17 cellular contexts compared by ENCODE assay signal in the genomic region with DNA sequence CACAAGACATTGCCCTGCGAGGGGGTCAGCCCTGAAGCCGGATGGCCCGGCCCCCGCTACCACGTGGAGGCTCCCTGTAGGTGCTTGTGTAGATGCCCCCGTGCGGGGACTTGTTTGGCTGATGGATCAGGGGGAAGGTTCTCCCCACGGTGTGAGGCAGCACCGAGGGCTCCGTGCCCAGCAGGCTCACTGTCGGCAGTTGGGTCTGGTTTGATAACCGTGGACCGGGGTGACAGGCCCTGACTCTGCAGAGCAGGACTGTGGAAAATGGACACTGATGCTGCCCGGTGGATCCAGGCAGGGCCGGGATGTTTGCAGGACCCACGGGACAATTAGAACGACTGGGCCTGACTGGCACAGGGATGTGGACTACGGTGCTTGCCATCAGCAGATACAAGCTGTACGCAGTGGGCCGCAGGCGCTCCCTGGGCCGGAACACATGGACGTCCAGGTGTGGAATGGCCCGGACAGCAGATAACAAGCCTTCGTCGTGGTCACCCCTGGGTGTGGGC. TPM values are rescaled to one million over a fixed set of nuclear protein-coding genes. Genes with fewer than 3 reads are reported as not detected.
DNase-seq lines count a peak whose midpoint lies in the region; ATAC-seq and TF ChIP-seq lines count a peak whose summit lies in the region.
"Had no signal": no experiment of that assay in that cellular context is flagged by ENCODE, and none has a peak within 500 bp of the region (broad histone marks: within the 10 kb centered on the region; RNA-seq: fewer than 3 reads in every experiment).

No MANE protein-coding gene starts in this region.

- H3K4me1 Mint-ChIP-seq in stimulated activated naive B cell treated with anti-CD40 and anti-IgM and Interleukin-4, amounts not matched to agents 10 μg/mL and 1 μg/mL and 100 μg/mL, for 72 hours = peaks cover 52 to 63% of the 10 kb centered on the region in 2 donors

- DNase-seq in PC-9 (no peak), lower lobe of right lung (no peak), GDM1 (lab: John Stamatoyannopoulos, UW) (no peak), DMS114 treated with DMSO at 0.1 percent for 48 hours (lab: John Stamatoyannopoulos, UW; ENCODE audit: unreplicated experiment) (no peak)
- no peak for DNase-seq in stimulated activated naive B cell treated with anti-CD40 and anti-IgM and Interleukin-4, amounts not matched to agents 10 μg/mL and 1 μg/mL and 100 μg/mL, for 72 hours
- DNase-seq: activated CD4-positive, alpha-beta T cell treated with anti-CD3 and anti-CD28 coated beads for 1 hour; DMS 273 treated with DMSO at 0.1 percent for 48 hours; IMR-90; MG63; NCI-H146; nucleus accumbens; stimulated activated CD4-positive, alpha-beta T cell treated with anti-CD3 and anti-CD28 coated beads, Interleukin-2, amount 100 ng/mL, for 48 hours; T1000 had no signal

- no peak overlapping the region for H3K4me3 ChIP-seq in PC-9
- H3K4me3 ChIP-seq in duodenal mucosa (ENCODE audit: low read depth in 1 of 2, low read length in 2 of 2) = no peak overlapping the region
- no peak overlapping the region for H3K4me3 ChIP-seq in lower lobe of right lung
- H3K4me3 ChIP-seq: ascending aorta, MG63 had no signal

- peak overlapping the region; percentile 61 to 66 for H3K9ac ChIP-seq in duodenal mucosa (ENCODE audit: low read depth in 1 of 2, low read length in 2 of 2)

- no peaks in the 10 kb centered on the region for H3K9me3 ChIP-seq in PC-9 (ENCODE audit: insufficient read depth, low read depth)
- no peaks in the 10 kb centered on the region for H3K9me3 ChIP-seq in duodenal mucosa (ENCODE audit: control insufficient read depth in 1 of 2, low read length in 2 of 2)
- H3K9me3 ChIP-seq in lower lobe of right lung = no peaks in the 10 kb centered on the region
- H3K9me3 ChIP-seq: ascending aorta, MG63 had no signal

- peak; percentile 3 to 7 for ATAC-seq in lower lobe of right lung
- ATAC-seq in stimulated activated naive B cell treated with anti-CD40 and anti-IgM and Interleukin-4, amounts not matched to agents 10 μg/mL and 1 μg/mL and 100 μg/mL, for 72 hours (replicated peaks) = no peak
- no peak for ATAC-seq in HG03135 (IDR thresholded peaks at IDR 0.05; ENCODE audit: unreplicated experiment)
- ATAC-seq: SK-N-SH treated with all-trans-retinoic acid at 6 μM for 48 hours had no signal

- H3K27ac ChIP-seq in PC-9 = no peak overlapping the region
- peak overlapping the region; percentile 32 for H3K27ac ChIP-seq in duodenal mucosa (ENCODE audit: low read depth, low read length)
- H3K27ac ChIP-seq in lower lobe of right lung = peak overlapping the region; percentile 75
- H3K27ac ChIP-seq: ascending aorta had no signal

- intact Hi-C loops in PC-9 (cut with micrococcal nuclease; ENCODE audit: unreplicated experiment) (no loop called here), lower lobe of right lung (cut with DNase I) (no loop called here)

- H3F3A ChIP-seq in PC-9 (ENCODE audit: insufficient read depth, low read depth) = no peaks in the 10 kb centered on the region

- H3K9me2 ChIP-seq in PC-9 (ENCODE audit: insufficient read depth) = no peaks in the 10 kb centered on the region

- no peaks in the 10 kb centered on the region for H4K20me1 ChIP-seq in PC-9 (ENCODE audit: insufficient read depth)

- H3K36me3 Mint-ChIP-seq in stimulated activated naive B cell treated with anti-CD40 and anti-IgM and Interleukin-4, amounts not matched to agents 10 μg/mL and 1 μg/mL and 100 μg/mL, for 72 hours = no peaks in the 10 kb centered on the region

- no peaks in the 10 kb centered on the region for H3K27me3 Mint-ChIP-seq in stimulated activated naive B cell treated with anti-CD40 and anti-IgM and Interleukin-4, amounts not matched to agents 10 μg/mL and 1 μg/mL and 100 μg/mL, for 72 hours

- H2AFZ ChIP-seq in PC-9 = no peak overlapping the region

- no TSS peak for BruUV-seq in PC-9 (replicated peaks; lab: Mats Ljungman, UMichigan)

- no peak for TF ChIP-seq CTCF in PC-9 (conservative IDR thresholded peaks at IDR 0.05)
- no peak for TF ChIP-seq CTCF in lower lobe of right lung (IDR thresholded peaks at IDR 0.05)

- no peaks in the 10 kb centered on the region for H3K9me3 Mint-ChIP-seq in stimulated activated naive B cell treated with anti-CD40 and anti-IgM and Interleukin-4, amounts not matched to agents 10 μg/mL and 1 μg/mL and 100 μg/mL, for 72 hours

- H3K27me3 ChIP-seq in PC-9 (ENCODE audit: insufficient read depth, low read depth) (no peaks in the 10 kb centered on the region), duodenal mucosa (ENCODE audit: control insufficient read depth in 1 of 2, insufficient read depth in 2 of 2, low read length in 2 of 2) (no peaks in the 10 kb centered on the region), lower lobe of right lung (ENCODE audit: low read depth) (no peaks in the 10 kb centered on the region)
- H3K27me3 ChIP-seq: ascending aorta, MG63 had no signal

- H3K36me3 ChIP-seq in PC-9 (ENCODE audit: low read depth) (no peaks in the 10 kb centered on the region), duodenal mucosa (ENCODE audit: control insufficient read depth in 1 of 2, insufficient read depth in 2 of 2, low read length in 2 of 2) (no peaks in the 10 kb centered on the region), lower lobe of right lung (no peaks in the 10 kb centered on the region)
- H3K36me3 ChIP-seq: ascending aorta, MG63 had no signal

- CTCF ChIA-PET in PC-9 (lab: Charles Lee) = no interaction called here

- H3K4me2 ChIP-seq in PC-9 = peak overlapping the region; percentile 61

- H3K4me1 ChIP-seq in PC-9 (replicated peaks; ENCODE audit: insufficient read depth) = no peaks in the 10 kb centered on the region
- peaks cover 84 to 86% of the 10 kb centered on the region in 2 donors for H3K4me1 ChIP-seq in duodenal mucosa (ENCODE audit: control insufficient read depth in 1 of 2, insufficient read depth in 2 of 2, low read length in 2 of 2)
- peaks cover 22% of the 10 kb centered on the region for H3K4me1 ChIP-seq in lower lobe of right lung
- H3K4me1 ChIP-seq: ascending aorta had no signal

- H3K4me3 Mint-ChIP-seq in stimulated activated naive B cell treated with anti-CD40 and anti-IgM and Interleukin-4, amounts not matched to agents 10 μg/mL and 1 μg/mL and 100 μg/mL, for 72 hours = no peak overlapping the region

- POLR2A ChIA-PET in PC-9 (lab: Charles Lee; ENCODE audit: unreplicated experiment) = no interaction called here

- peak overlapping the region; percentile 37 for H3K27ac Mint-ChIP-seq in stimulated activated naive B cell treated with anti-CD40 and anti-IgM and Interleukin-4, amounts not matched to agents 10 μg/mL and 1 μg/mL and 100 μg/mL, for 72 hours

- no peaks in the 10 kb centered on the region for H3K79me2 ChIP-seq in PC-9 (ENCODE audit: low read depth)

RNA-seq across cellular contexts. Expression of a gene that starts 19.0 kb away (rescaled TPM):
- total RNA-seq in PC-9 (2021) (0.55 TPM in 1 of 2 replicates, not detected in the other), lower lobe of right lung (51.0 TPM)
- total RNA-seq: IMR-90 had no signal

RNA-seq across cellular contexts. Expression of a gene that starts 19.5 kb away (rescaled TPM):
- total RNA-seq in PC-9 (2021) (not detected in 2 replicates), lower lobe of right lung (not detected)
- total RNA-seq: ascending aorta, IMR-90 had no signal

Comparison
In these comparisons a context has a peak if more than half of its experiments do, and no peak if none do; other contexts are left out.
1. ATAC-seq: peak in lower lobe of right lung (2 of 2); none in stimulated activated naive B cell treated with anti-CD40 and anti-IgM and Interleukin-4, amounts not matched to agents 10 μg/mL and 1 μg/mL and 100 μg/mL, for 72 hours (0 of 2) and HG03135 (single experiment).
2. RNA of a gene that starts 19.0 kb away (total RNA-seq): 51.0 TPM in lower lobe of right lung (single experiment); 0.55 TPM in PC-9; every median in the first group is over 10 times any median in the second.